Comparison of ENCODE assay signal across 26 cellular contexts in the genomic region with DNA sequence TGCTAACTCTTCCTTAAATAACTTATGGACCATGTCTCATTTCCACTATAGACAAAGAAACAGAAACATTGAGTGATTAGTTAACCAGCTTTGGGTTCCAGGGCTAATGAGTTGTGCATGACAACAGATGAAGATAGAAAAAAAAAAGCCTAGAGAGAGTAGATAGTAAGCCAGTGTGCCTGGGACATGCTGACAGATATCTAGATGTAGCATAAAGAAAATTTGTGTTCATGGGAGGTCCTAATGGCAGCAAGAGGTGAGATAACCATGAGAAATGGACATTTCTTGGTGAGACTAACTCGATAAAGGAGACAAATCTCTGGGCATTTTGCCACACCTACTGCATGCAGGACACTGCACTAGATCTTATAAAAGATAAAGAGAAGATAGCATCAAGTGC. TPM values are rescaled to one million over a fixed set of nuclear protein-coding genes. Genes with fewer than 3 reads are reported as not detected.
DNase-seq lines count a peak whose midpoint lies in the region; ATAC-seq, FAIRE-seq and TF ChIP-seq lines count a peak whose summit lies in the region.
"Had no signal": no experiment of that assay in that cellular context is flagged by ENCODE, and none has a peak within 500 bp of the region (broad histone marks: within the 10 kb centered on the region; RNA-seq: fewer than 3 reads in every experiment).

No MANE protein-coding gene starts in this region.

- H3K4me2 ChIP-seq in K562 (ENCODE audit: insufficient read depth, low read length) (no peak overlapping the region), parathyroid adenoma (ENCODE audit: low read length) (peak overlapping the region; percentile 13)
- H3K4me2 ChIP-seq: BLaER1 had no signal

- no peak overlapping the region for H3K9ac ChIP-seq in K562 (ENCODE audit: insufficient read depth in 1 of 2, low read depth in 2 of 2, low read length in 2 of 2)
- no peak overlapping the region for H3K9ac ChIP-seq in parathyroid adenoma
- H3K9ac ChIP-seq: BLaER1 had no signal

- FAIRE-seq in K562 (lab: Jason Lieb, UNC): no peak
- FAIRE-seq: A204.1, GM12878, GM12892, GM18507 had no signal

- H3K27ac ChIP-seq in K562 (ENCODE audit: extremely low read depth, low read depth, low read length) (no peak overlapping the region), parathyroid adenoma (no peak overlapping the region)
- H3K27ac ChIP-seq: BLaER1 had no signal

- TF ChIP-seq CTCF in K562 (IDR thresholded peaks at IDR 0.05 in 2 of 3, conservative IDR thresholded peaks at IDR 0.05 in 1 of 3; ENCODE audit: insufficient read depth in 2 of 3, low read depth in 1 of 3, low read length in 3 of 3) (no peak), parathyroid adenoma (IDR thresholded peaks at IDR 0.05) (no peak)

- no TSS peak for BruUV-seq in K562 (replicated peaks; lab: Mats Ljungman, UMichigan)

- no peak for DNase-seq in K562 (ENCODE audit: extremely low read depth in 1 of 4, low spot score in 3 of 4)
- DNase-seq in SIG-M5 treated with dmso at 0.1 percent for 504 hours (lab: John Stamatoyannopoulos, UW; ENCODE audit: unreplicated experiment): no peak
- DNase-seq: 8988T; ACHN; BE2C; C1 segment of cervical spinal cord; CD4-positive, alpha-beta memory T cell; CD4-positive, CD25-positive, alpha-beta regulatory T cell; CD8-positive, alpha-beta memory T cell; COR-L47; DMS 273 treated with DMSO at 0.1 percent for 48 hours; DMS153; DMS53; DMS79; DND-41; EL; GDM1 had no signal

- in situ Hi-C loops in K562 (cut with MboI): no loop called here

- H3K4me3 ChIP-seq in K562: no peak overlapping the region
- H3K4me3 ChIP-seq in parathyroid adenoma (ENCODE audit: low read depth, low read length): no peak overlapping the region
- H3K4me3 ChIP-seq: BLaER1, GM12878 had no signal

- no peaks in the 10 kb centered on the region for H3K9me1 ChIP-seq in K562 (ENCODE audit: control insufficient read depth, insufficient read depth, low read length)

- WGBS in K562 (ENCODE audit: insufficient coverage, low coverage, missing lambda C conversion rate): 6% methylated on average over 1 of the region's 1 CpG

- CTCF ChIA-PET in K562 (lab: Yijun Ruan, JAX; ENCODE audit: low intra/inter-chr PET ratio): no interaction called here

- H3K4me3 Mint-ChIP-seq in IgD-negative memory B cell: peak overlapping the region in 1 of 4 donors; percentile 16
- H3K4me3 Mint-ChIP-seq: CD14-positive monocyte; CD4-positive, alpha-beta memory T cell had no signal

- H3K4me1 ChIP-seq in K562 (replicated peaks in 1 of 2; ENCODE audit: control insufficient read depth in 2 of 2, insufficient read depth in 2 of 2, low read length in 2 of 2): peaks cover 5 to 32% of the 10 kb centered on the region in 2 experiments; a peak in 3 of 5 replicates
- H3K4me1 ChIP-seq in parathyroid adenoma: peaks cover 15% of the 10 kb centered on the region

- H3K27me3 ChIP-seq in K562 (ENCODE audit: control insufficient read depth in 2 of 2, insufficient read depth in 2 of 2, low read length in 2 of 2) (no peaks in the 10 kb centered on the region), parathyroid adenoma (ENCODE audit: control insufficient read depth, insufficient read depth, low read length) (no peaks in the 10 kb centered on the region)
- H3K27me3 ChIP-seq: BE2C, BLaER1 had no signal

- TF ChIP-seq EP300 in K562 (IDR thresholded peaks at IDR 0.05; ENCODE audit: low read length): no peak

- peak overlapping the region in 2 of 3 donors; percentile 12 to 17 for H3K27ac Mint-ChIP-seq in IgD-negative memory B cell
- H3K27ac Mint-ChIP-seq: CD14-positive monocyte; CD4-positive, CD25-positive, alpha-beta regulatory T cell had no signal

- no peak for TF ChIP-seq POLR2A in K562 (conservative IDR thresholded peaks at IDR 0.05)

- no peaks in the 10 kb centered on the region for H3K27me3 Mint-ChIP-seq in IgD-negative memory B cell
- H3K27me3 Mint-ChIP-seq: CD4-positive, alpha-beta memory T cell; CD4-positive, CD25-positive, alpha-beta regulatory T cell; CD8-positive, alpha-beta memory T cell had no signal

- ATAC-seq in K562 (no peak), GM19397 (IDR thresholded peaks at IDR 0.05; ENCODE audit: unreplicated experiment) (no peak)
- ATAC-seq: GM12878 had no signal

- peaks cover 2% of the 10 kb centered on the region for H3K36me3 Mint-ChIP-seq in IgD-negative memory B cell

- no peak overlapping the region for H2AFZ ChIP-seq in K562 (ENCODE audit: low read depth, low read length)
- H2AFZ ChIP-seq in parathyroid adenoma: no peak overlapping the region

- POLR2A ChIA-PET in K562 (lab: Yijun Ruan, JAX): no interaction called here

- H3K9me3 ChIP-seq in K562 (replicated peaks; ENCODE audit: control insufficient read depth, insufficient read depth, low read depth, low read length): no peaks in the 10 kb centered on the region
- no peaks in the 10 kb centered on the region for H3K9me3 ChIP-seq in parathyroid adenoma (ENCODE audit: control insufficient read depth, low read length)
- H3K9me3 ChIP-seq: BE2C had no signal

- no peaks in the 10 kb centered on the region for H3K79me2 ChIP-seq in K562 (ENCODE audit: control insufficient read depth, insufficient read depth, low read length)
- no peaks in the 10 kb centered on the region for H3K79me2 ChIP-seq in parathyroid adenoma

- peaks cover 0 to 10% (median 3%) of the 10 kb centered on the region in 3 donors for H3K9me3 Mint-ChIP-seq in IgD-negative memory B cell

- H3K4me1 Mint-ChIP-seq in IgD-negative memory B cell: peaks cover 21 to 23% (median 21%) of the 10 kb centered on the region in 3 donors

- TF ChIP-seq RAD21 in K562 (CRISPR knock-in tag; conservative IDR thresholded peaks at IDR 0.05 in 1 of 2, IDR thresholded peaks at IDR 0.05 in 1 of 2): no peak

- no peaks in the 10 kb centered on the region for H4K20me1 ChIP-seq in K562 (replicated peaks; ENCODE audit: control insufficient read depth, insufficient read depth, low read length)
- H4K20me1 ChIP-seq: BLaER1 had no signal

- intact Hi-C loops in K562 (cut with micrococcal nuclease): no loop called here

- H3K36me3 ChIP-seq in K562 (ENCODE audit: control insufficient read depth, insufficient read depth, low read length) (no peaks in the 10 kb centered on the region), parathyroid adenoma (ENCODE audit: control insufficient read depth, insufficient read depth, low read length) (no peaks in the 10 kb centered on the region)
- H3K36me3 ChIP-seq: BE2C had no signal

RNA-seq across cellular contexts. Expression of gene BTN3A3, which starts 2.8 kb away (rescaled TPM):
- polyA plus RNA-seq in IgD-negative memory B cell (36.3 TPM), K562 (2011; rRNA removed) (3.5 and 7.6 TPM in 2 replicates), K562 (2014; fragmentation: Illumina TruSeq; extraction: Trizol) (0.71 and 1.00 TPM in 2 replicates), K562 (2014; fragmentation: Nextera tagmentation; extraction: Ambion mirVana) (under 1 TPM; 0.21 to 0.41 TPM), K562 (2014; rRNA removed) (1.1 and 1.3 TPM in 2 replicates)
- 19.6 and 24.0 TPM in 2 replicates for total RNA-seq in K562 (2011; cell fraction: chromatin; rRNA removed; ENCODE audit: low replicate concordance)
- 4.6 and 4.8 TPM in 2 replicates for total RNA-seq in K562 (2011; cell fraction: nucleolus; rRNA removed)
- 16.4 and 24.1 TPM in 2 replicates for total RNA-seq in K562 (2011; cell fraction: nucleoplasm; rRNA removed)
- total RNA-seq in K562 (2014; rRNA removed) (0.45 and 1.0 TPM in 2 replicates), K562 (2014; rRNA removed; fragmentation: Illumina TruSeq; extraction: Trizol) (1.2 and 1.4 TPM in 2 replicates), K562 (2015; rRNA removed; fragmentation: Illumina TruSeq; extraction: Trizol) (0.98 and 1.3 TPM in 2 replicates), K562 (2021) (1.4 and 1.5 TPM in 2 replicates)
- polyA plus RNA-seq in K562 (2011; cell fraction: cytosol; rRNA removed): 0.51 and 1.6 TPM in 2 replicates
- polyA plus RNA-seq in K562 (2011; cell fraction: nucleus; rRNA removed): 24.8 and 44.0 TPM in 2 replicates
- polyA plus RNA-seq in K562 (2012): 1.1 and 3.0 TPM in 2 replicates
- 5.6 and 15.4 TPM in 2 replicates for polyA minus RNA-seq in K562 (2011; rRNA and poly(A)+ RNA removed)
- polyA minus RNA-seq in K562 (2011; cell fraction: cytosol; rRNA and poly(A)+ RNA removed): 0.19 and 0.82 TPM in 2 replicates
- polyA minus RNA-seq in K562 (2011; cell fraction: nucleus; rRNA and poly(A)+ RNA removed): 3.4 and 18.0 TPM in 2 replicates

RNA-seq across cellular contexts. Expression of gene BTN2A1, which starts 20.2 kb away (rescaled TPM):
- polyA plus RNA-seq in IgD-negative memory B cell (16.9 TPM), K562 (2011; rRNA removed) (18.9 and 23.2 TPM in 2 replicates), K562 (2014; fragmentation: Illumina TruSeq; extraction: Trizol) (19.4 and 22.1 TPM in 2 replicates), K562 (2014; fragmentation: Nextera tagmentation; extraction: Ambion mirVana) (10 to 100 TPM in 1 of 2 experiments, 1 to 10 TPM in 1; 7.0 to 16.4 TPM), K562 (2014; rRNA removed) (18.0 and 21.7 TPM in 2 replicates)
- total RNA-seq in K562 (2011; cell fraction: chromatin; rRNA removed; ENCODE audit: low replicate concordance): 41.4 and 45.8 TPM in 2 replicates
- total RNA-seq in K562 (2011; cell fraction: nucleolus; rRNA removed): 30.1 and 32.4 TPM in 2 replicates
- 28.4 and 29.5 TPM in 2 replicates for total RNA-seq in K562 (2011; cell fraction: nucleoplasm; rRNA removed)
- total RNA-seq in K562 (2014; rRNA removed) (6.7 and 6.8 TPM in 2 replicates), K562 (2014; rRNA removed; fragmentation: Illumina TruSeq; extraction: Trizol) (17.2 and 17.6 TPM in 2 replicates), K562 (2015; rRNA removed; fragmentation: Illumina TruSeq; extraction: Trizol) (15.9 and 16.2 TPM in 2 replicates), K562 (2021) (13.0 and 13.5 TPM in 2 replicates)
- 13.3 and 16.1 TPM in 2 replicates for polyA plus RNA-seq in K562 (2011; cell fraction: cytosol; rRNA removed)
- 33.9 and 39.5 TPM in 2 replicates for polyA plus RNA-seq in K562 (2011; cell fraction: nucleus; rRNA removed)
- polyA plus RNA-seq in K562 (2012): 12.6 and 22.3 TPM in 2 replicates
- polyA minus RNA-seq in K562 (2011; rRNA and poly(A)+ RNA removed): 22.7 and 32.0 TPM in 2 replicates
- polyA minus RNA-seq in K562 (2011; cell fraction: cytosol; rRNA and poly(A)+ RNA removed): 6.4 and 8.2 TPM in 2 replicates
- 11.0 and 19.7 TPM in 2 replicates for polyA minus RNA-seq in K562 (2011; cell fraction: nucleus; rRNA and poly(A)+ RNA removed)

RNA-seq across cellular contexts. Expression of gene BTN3A1, which starts 35.5 kb away (rescaled TPM):
- polyA plus RNA-seq in IgD-negative memory B cell (38.6 TPM), K562 (2011; rRNA removed) (8.5 and 11.2 TPM in 2 replicates), K562 (2014; fragmentation: Illumina TruSeq; extraction: Trizol) (4.2 and 4.7 TPM in 2 replicates), K562 (2014; fragmentation: Nextera tagmentation; extraction: Ambion mirVana) (1 to 10 TPM in 1 of 2 experiments, under 1 TPM in 1; 0.84 to 2.5 TPM), K562 (2014; rRNA removed) (4.0 and 4.1 TPM in 2 replicates)
- total RNA-seq in K562 (2011; cell fraction: chromatin; rRNA removed; ENCODE audit: low replicate concordance): 27.1 and 31.9 TPM in 2 replicates
- total RNA-seq in K562 (2011; cell fraction: nucleolus; rRNA removed): 9.3 and 13.9 TPM in 2 replicates
- total RNA-seq in K562 (2011; cell fraction: nucleoplasm; rRNA removed): 16.0 and 21.1 TPM in 2 replicates
- total RNA-seq in K562 (2014; rRNA removed) (2.8 and 3.6 TPM in 2 replicates), K562 (2014; rRNA removed; fragmentation: Illumina TruSeq; extraction: Trizol) (4.3 and 4.7 TPM in 2 replicates), K562 (2015; rRNA removed; fragmentation: Illumina TruSeq; extraction: Trizol) (3.4 and 3.7 TPM in 2 replicates), K562 (2021) (3.9 and 4.2 TPM in 2 replicates)
- 2.8 and 4.4 TPM in 2 replicates for polyA plus RNA-seq in K562 (2011; cell fraction: cytosol; rRNA removed)
- polyA plus RNA-seq in K562 (2011; cell fraction: nucleus; rRNA removed): 26.6 and 31.8 TPM in 2 replicates
- 3.9 and 10.6 TPM in 2 replicates for polyA plus RNA-seq in K562 (2012)
- 9.1 and 10.0 TPM in 2 replicates for polyA minus RNA-seq in K562 (2011; rRNA and poly(A)+ RNA removed)
- 1.5 and 3.4 TPM in 2 replicates for polyA minus RNA-seq in K562 (2011; cell fraction: cytosol; rRNA and poly(A)+ RNA removed)
- polyA minus RNA-seq in K562 (2011; cell fraction: nucleus; rRNA and poly(A)+ RNA removed): 6.9 and 12.1 TPM in 2 replicates

RNA-seq across cellular contexts. Expression of gene BTN2A2, which starts 54.6 kb away (rescaled TPM):
- polyA plus RNA-seq in IgD-negative memory B cell (33.8 TPM), K562 (2011; rRNA removed) (15.5 and 17.1 TPM in 2 replicates), K562 (2014; fragmentation: Illumina TruSeq; extraction: Trizol) (9.1 and 9.3 TPM in 2 replicates), K562 (2014; fragmentation: Nextera tagmentation; extraction: Ambion mirVana) (10 to 100 TPM in 1 of 2 experiments, 1 to 10 TPM in 1; 8.4 to 11.7 TPM), K562 (2014; rRNA removed) (10.2 and 11.9 TPM in 2 replicates)
- total RNA-seq in K562 (2011; cell fraction: chromatin; rRNA removed; ENCODE audit: low replicate concordance): 52.6 and 53.2 TPM in 2 replicates
- 31.5 and 32.4 TPM in 2 replicates for total RNA-seq in K562 (2011; cell fraction: nucleolus; rRNA removed)
- 41.5 and 49.2 TPM in 2 replicates for total RNA-seq in K562 (2011; cell fraction: nucleoplasm; rRNA removed)
- total RNA-seq in K562 (2014; rRNA removed) (5.9 and 8.1 TPM in 2 replicates), K562 (2014; rRNA removed; fragmentation: Illumina TruSeq; extraction: Trizol) (10.0 and 10.1 TPM in 2 replicates), K562 (2015; rRNA removed; fragmentation: Illumina TruSeq; extraction: Trizol) (7.9 and 8.6 TPM in 2 replicates), K562 (2021) (10.1 and 11.5 TPM in 2 replicates)
- 11.3 and 11.6 TPM in 2 replicates for polyA plus RNA-seq in K562 (2011; cell fraction: cytosol; rRNA removed)
- 46.8 and 65.8 TPM in 2 replicates for polyA plus RNA-seq in K562 (2011; cell fraction: nucleus; rRNA removed)
- polyA plus RNA-seq in K562 (2012): 8.6 and 14.3 TPM in 2 replicates
- 22.6 and 30.6 TPM in 2 replicates for polyA minus RNA-seq in K562 (2011; rRNA and poly(A)+ RNA removed)
- 6.9 and 8.7 TPM in 2 replicates for polyA minus RNA-seq in K562 (2011; cell fraction: cytosol; rRNA and poly(A)+ RNA removed)
- polyA minus RNA-seq in K562 (2011; cell fraction: nucleus; rRNA and poly(A)+ RNA removed): 23.0 and 33.8 TPM in 2 replicates
